8 cellular contexts compared by ENCODE assay signal in genomic region chr17:7445011-7445927, GRCh38. TPM values are rescaled to one million over a fixed set of nuclear protein-coding genes. Genes with fewer than 3 reads are reported as not detected.
DNase-seq lines count a peak whose midpoint lies in the region; ATAC-seq, FAIRE-seq and TF ChIP-seq lines count a peak whose summit lies in the region.

TSS of gene CHRNB1 (plus strand) at chr17:7445061. CDS start at chr17:7445128, 67 bp downstream.

- no peaks in the 10 kb centered on the region for H3K9me3 Mint-ChIP-seq in activated naive CD8-positive, alpha-beta T cell treated with anti-CD3 and anti-CD28 coated beads, Interleukin-2, amount 50 U/mL, for 24 hours

- intact Hi-C loops in cardiac septum (cut with DNase I) = no loop called here

- peaks cover 29% of the 10 kb centered on the region for H3K4me1 Mint-ChIP-seq in activated naive CD8-positive, alpha-beta T cell treated with anti-CD3 and anti-CD28 coated beads, Interleukin-2, amount 50 U/mL, for 24 hours

- peak; percentile 65 for ATAC-seq in activated naive CD8-positive, alpha-beta T cell treated with anti-CD3 and anti-CD28 coated beads, Interleukin-2, amount 50 U/mL, for 24 hours
- no peak for ATAC-seq in HG03520 (IDR thresholded peaks at IDR 0.05; ENCODE audit: unreplicated experiment)

- peaks cover 52% of the 10 kb centered on the region for H3K27me3 Mint-ChIP-seq in activated naive CD8-positive, alpha-beta T cell treated with anti-CD3 and anti-CD28 coated beads, Interleukin-2, amount 50 U/mL, for 24 hours

- peak within 1 kb of the TSS; percentile 60 for H3K4me3 Mint-ChIP-seq in activated naive CD8-positive, alpha-beta T cell treated with anti-CD3 and anti-CD28 coated beads, Interleukin-2, amount 50 U/mL, for 24 hours

- DNase-seq in GM12891 (ENCODE audit: insufficient read length, low spot score) = no peak
- DNase-seq in NCI-H460 (ENCODE audit: extremely low read depth, low read depth) = peak; percentile 35
- peak; percentile 29 for DNase-seq in activated naive CD8-positive, alpha-beta T cell treated with anti-CD3 and anti-CD28 coated beads, Interleukin-2, amount 50 U/mL, for 24 hours
- DNase-seq in cardiac septum (ENCODE audit: low spot score) = peak; percentile 89
- peak; percentile 56 for DNase-seq in occipital lobe (lab: John Stamatoyannopoulos, UW)
- DNase-seq in NCI-H128 (lab: John Stamatoyannopoulos, UW; ENCODE audit: unreplicated experiment) = no peak
- DNase-seq in NOMO-1 treated with dmso at 0.1 percent for 144 hours (lab: John Stamatoyannopoulos, UW; ENCODE audit: unreplicated experiment) = no peak

- H3K27ac Mint-ChIP-seq in activated naive CD8-positive, alpha-beta T cell treated with anti-CD3 and anti-CD28 coated beads, Interleukin-2, amount 50 U/mL, for 24 hours = no peak within 1 kb of the TSS

- H3K36me3 Mint-ChIP-seq in activated naive CD8-positive, alpha-beta T cell treated with anti-CD3 and anti-CD28 coated beads, Interleukin-2, amount 50 U/mL, for 24 hours (ENCODE audit: low read depth) = peaks cover 3% of the 10 kb centered on the region

- no peak for TF ChIP-seq POLR2A in GM12891 (IDR thresholded peaks at IDR 0.05; ENCODE audit: low read depth, low read length)

- peak; percentile 85 for FAIRE-seq in GM12891 (lab: Jason Lieb, UNC)

TF ChIP-seq in GM12891, 5 proteins besides CTCF, POLR2A, EP300 and RAD21:
- TF ChIP-seq PAX5 (IDR thresholded peaks at IDR 0.05; ENCODE audit: insufficient read depth, low read length, severe bottlenecking) (no peak), POLR2AphosphoS5 (IDR thresholded peaks at IDR 0.05; ENCODE audit: low read depth, low read length) (no peak), TAF1 (IDR thresholded peaks at IDR 0.05; ENCODE audit: low read depth, low read length) (no peak), POU2F2 (IDR thresholded peaks at IDR 0.05; ENCODE audit: low read depth, low read length) (no peak), SPI1 (IDR thresholded peaks at IDR 0.05; ENCODE audit: low read depth, low read length) (no peak)

RNA-seq across cellular contexts. Expression of gene CHRNB1, which starts in this region (rescaled TPM):
- 8.2 TPM for polyA plus RNA-seq in GM12891 (2012; ENCODE audit: low read depth, missing spikeins)
- 3.6 and 3.8 TPM in 2 replicates for total RNA-seq in NCI-H460 (2014; rRNA removed; shearing (Covaris generic))
- 0.33 and 2.1 TPM in 2 replicates for polyA plus RNA-seq in NCI-H460 (2014; cell fraction: nucleus; rRNA removed)
- total RNA-seq in cardiac septum = 9.9 TPM
- total RNA-seq in occipital lobe = 17.2 TPM

Comparison
In these comparisons a context has a peak if more than half of its experiments do, and no peak if none do; other contexts are left out.
1. DNase-seq: peak in NCI-H460 (single experiment), activated naive CD8-positive, alpha-beta T cell treated with anti-CD3 and anti-CD28 coated beads, Interleukin-2, amount 50 U/mL, for 24 hours (single experiment), cardiac septum (single experiment) and occipital lobe (single experiment); none in GM12891 (single experiment), NCI-H128 (single experiment) and NOMO-1 treated with dmso at 0.1 percent for 144 hours (single experiment).